In the genomic region with DNA sequence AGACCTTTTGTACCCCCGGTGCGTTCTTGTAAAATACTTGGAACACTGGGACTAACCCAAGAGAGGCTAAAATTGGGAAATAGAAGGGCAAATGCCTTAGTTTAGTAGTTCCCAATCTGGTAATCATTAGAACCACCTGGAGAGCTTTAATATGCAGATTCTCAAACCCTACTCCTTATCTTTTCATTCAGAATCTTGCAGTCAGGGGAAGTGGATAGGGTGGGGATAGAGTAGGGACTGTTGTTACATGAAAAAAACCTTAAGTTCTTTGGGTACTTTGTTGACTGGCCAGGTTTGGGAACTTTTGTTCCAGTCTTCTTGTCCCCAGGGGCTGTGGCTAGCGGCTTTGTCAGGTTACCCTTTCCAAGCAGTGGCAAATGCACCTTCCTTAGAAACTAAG, we compare ENCODE assay signal across 16 cellular contexts. TPM values are rescaled to one million over a fixed set of nuclear protein-coding genes. Genes with fewer than 3 reads are reported as not detected.
DNase-seq lines count a peak whose midpoint lies in the region; ATAC-seq and TF ChIP-seq lines count a peak whose summit lies in the region.
"Had no signal": no experiment of that assay in that cellular context is flagged by ENCODE, and none has a peak within 500 bp of the region (broad histone marks: within the 10 kb centered on the region; RNA-seq: fewer than 3 reads in every experiment).

No MANE protein-coding gene starts in this region.

- H3K9me3 ChIP-seq in SK-N-SH, result no peaks in the 10 kb centered on the region
- H3K9me3 ChIP-seq in iPS-20b (ENCODE audit: insufficient read depth, low read depth, low read length), result no peaks in the 10 kb centered on the region
- no peaks in the 10 kb centered on the region for H3K9me3 ChIP-seq in suprapubic skin
- H3K9me3 ChIP-seq: right lobe of liver had no signal

- no peak for TF ChIP-seq EP300 in SK-N-SH (IDR thresholded peaks at IDR 0.05; ENCODE audit: borderline replicate concordance in 1 of 2, low read depth in 1 of 2, low read length in 1 of 2)
- no peak for TF ChIP-seq EP300 in suprapubic skin (IDR thresholded peaks at IDR 0.05)

- no peaks in the 10 kb centered on the region for H3K27me3 Mint-ChIP-seq in WTC11 (ENCODE audit: low read depth)
- H3K27me3 Mint-ChIP-seq: activated B cell treated with CpG ODN at 0.5 μM for 24 hours; activated T-cell treated with anti-CD3 and anti-CD28 coated beads, Interleukin-2, amount 50 U/mL, for 24 hours; naive thymus-derived CD8-positive, alpha-beta T cell had no signal

- H3K9me2 ChIP-seq in SK-N-SH, result no peaks in the 10 kb centered on the region

- no peak for TF ChIP-seq RAD21 in SK-N-SH (IDR thresholded peaks at IDR 0.05; ENCODE audit: low read length)

- 100% methylated on average over 3 of the region's 3 CpGs for WGBS in SK-N-SH (ENCODE audit: low lambda C conversion rate)
- 51% methylated on average over 3 of the region's 3 CpGs for WGBS in suprapubic skin

- H3K4me1 ChIP-seq in SK-N-SH (ENCODE audit: control insufficient read depth in 1 of 2, insufficient read depth in 2 of 2, low read depth in 1 of 2, low read length in 1 of 2), result peaks cover 14 to 32% of the 10 kb centered on the region in 2 experiments; a peak in 3 of 4 replicates
- peaks cover 30% of the 10 kb centered on the region for H3K4me1 ChIP-seq in iPS-20b (ENCODE audit: insufficient read depth, low read length)
- peaks cover 76% of the 10 kb centered on the region for H3K4me1 ChIP-seq in suprapubic skin

- peaks cover 37% of the 10 kb centered on the region for H3K4me1 Mint-ChIP-seq in WTC11

- no peaks in the 10 kb centered on the region for H3F3A ChIP-seq in SK-N-SH (replicated peaks; ENCODE audit: insufficient read depth)

- ATAC-seq in SK-N-SH treated with all-trans-retinoic acid at 6 μM for 48 hours, result no peak
- peak; percentile 67 for ATAC-seq in WTC11
- ATAC-seq in GM18868 (IDR thresholded peaks at IDR 0.05; ENCODE audit: unreplicated experiment), result no peak
- no peak for ATAC-seq in GM18909 (IDR thresholded peaks at IDR 0.05; ENCODE audit: poor library complexity, unreplicated experiment)
- ATAC-seq: naive thymus-derived CD8-positive, alpha-beta T cell had no signal

- H3K36me3 ChIP-seq in SK-N-SH (replicated peaks in 1 of 2; ENCODE audit: control insufficient read depth in 1 of 2, insufficient read depth in 2 of 2, low read length in 1 of 2) (no peaks in the 10 kb centered on the region), iPS-20b (ENCODE audit: insufficient read depth, low read depth, low read length) (no peaks in the 10 kb centered on the region), suprapubic skin (no peaks in the 10 kb centered on the region)
- H3K36me3 ChIP-seq: right lobe of liver had no signal

- peak overlapping the region; percentile 27 for H3K27ac Mint-ChIP-seq in WTC11
- H3K27ac Mint-ChIP-seq: activated B cell treated with CpG ODN at 0.5 μM for 24 hours had no signal

- no peaks in the 10 kb centered on the region for H3K27me3 ChIP-seq in SK-N-SH (ENCODE audit: insufficient read depth)
- no peaks in the 10 kb centered on the region for H3K27me3 ChIP-seq in iPS-20b (ENCODE audit: insufficient read depth, low read length)
- H3K27me3 ChIP-seq in suprapubic skin, result no peaks in the 10 kb centered on the region
- H3K27me3 ChIP-seq: right lobe of liver had no signal

- H3K36me3 Mint-ChIP-seq in WTC11, result no peaks in the 10 kb centered on the region
- H3K36me3 Mint-ChIP-seq: naive thymus-derived CD8-positive, alpha-beta T cell had no signal

- no peaks in the 10 kb centered on the region for H4K20me1 ChIP-seq in SK-N-SH (ENCODE audit: insufficient read depth)

- DNase-seq in SK-N-SH, result no peak
- no peak for DNase-seq in WTC11 (ENCODE audit: low spot score)
- DNase-seq in suprapubic skin (ENCODE audit: low spot score in 2 of 2), result no peak
- DNase-seq in T1000 (lab: John Stamatoyannopoulos, UW), result no peak
- DNase-seq: activated B cell treated with CpG ODN at 0.5 μM for 24 hours; activated T-cell treated with anti-CD3 and anti-CD28 coated beads, Interleukin-2, amount 50 U/mL, for 24 hours; naive thymus-derived CD8-positive, alpha-beta T cell; NCI-H187 treated with DMSO at 0.1 percent for 48 hours; NCI-H82; right lobe of liver; SHP77 treated with DMSO at 0.1 percent for 48 hours had no signal

- CTCF ChIA-PET in SK-N-SH (lab: Yijun Ruan, JAX) (interaction anchor here (1.0 to 2.9 kb wide), 3 partner anchors 10 to 21 kb away, joined by 3 to 12 read pairs (median 5); a partner anchor contains a TSS), WTC11 (lab: Charles Lee) (interaction anchor here (0.7 to 6.2 kb wide), 2 partner anchors 16 to 114 kb away, joined by 3 to 45 read pairs; a partner anchor contains a TSS)

- H3K4me3 Mint-ChIP-seq in WTC11, result no peak overlapping the region
- H3K4me3 Mint-ChIP-seq: activated B cell treated with CpG ODN at 0.5 μM for 24 hours; activated T-cell treated with anti-CD3 and anti-CD28 coated beads, Interleukin-2, amount 50 U/mL, for 24 hours had no signal

- H2AFZ ChIP-seq in SK-N-SH (ENCODE audit: low read depth), result no peak overlapping the region

- H3K9me3 Mint-ChIP-seq in WTC11, result no peaks in the 10 kb centered on the region
- H3K9me3 Mint-ChIP-seq: activated B cell treated with CpG ODN at 0.5 μM for 24 hours; activated T-cell treated with anti-CD3 and anti-CD28 coated beads, Interleukin-2, amount 50 U/mL, for 24 hours; naive thymus-derived CD8-positive, alpha-beta T cell had no signal

- no peak overlapping the region for H3K9ac ChIP-seq in SK-N-SH
- peak overlapping the region; percentile 38; the same call in 1 of the 2 replicates for H3K9ac ChIP-seq in iPS-20b (ENCODE audit: low read depth, low read length)

- peak overlapping the region; percentile 62 for H3K4me2 ChIP-seq in SK-N-SH

- H3K79me2 ChIP-seq in SK-N-SH (ENCODE audit: insufficient read depth), result peaks cover 55% of the 10 kb centered on the region

- no peak for TF ChIP-seq POLR2A in suprapubic skin (IDR thresholded peaks at IDR 0.05)

- TF ChIP-seq CTCF in SK-N-SH (IDR thresholded peaks at IDR 0.05) (no peak), WTC11 (IDR thresholded peaks at IDR 0.05) (no peak), suprapubic skin (IDR thresholded peaks at IDR 0.05) (no peak)

- POLR2A ChIA-PET in SK-N-SH (lab: Yijun Ruan, JAX), result no interaction called here
- POLR2A ChIA-PET in WTC11 (lab: Charles Lee), result no interaction called here

- no peak overlapping the region for H3K4me3 ChIP-seq in SK-N-SH (ENCODE audit: low read depth in 2 of 2, low read length in 1 of 2)
- no peak overlapping the region for H3K4me3 ChIP-seq in iPS-20b (ENCODE audit: low read length)
- no peak overlapping the region for H3K4me3 ChIP-seq in suprapubic skin
- H3K4me3 ChIP-seq: right lobe of liver had no signal

- peak overlapping the region; percentile 51 to 82; a peak in 3 of 4 replicates for H3K27ac ChIP-seq in SK-N-SH (ENCODE audit: low read depth in 2 of 2, low read length in 1 of 2)
- no peak overlapping the region for H3K27ac ChIP-seq in iPS-20b (ENCODE audit: low read length)
- peak overlapping the region; percentile 25 for H3K27ac ChIP-seq in suprapubic skin
- H3K27ac ChIP-seq: 22Rv1 had no signal

TF ChIP-seq in SK-N-SH, 30 proteins besides CTCF, POLR2A, EP300 and RAD21 (continues in another document):
- no peak for TF ChIP-seq GABPA (IDR thresholded peaks at IDR 0.05; ENCODE audit: low read depth)
- TF ChIP-seq TAF1 (IDR thresholded peaks at IDR 0.05; ENCODE audit: borderline replicate concordance, low read depth, low read length), result no peak
- TF ChIP-seq TCF12 (IDR thresholded peaks at IDR 0.05), result no peak

TF ChIP-seq in SK-N-SH treated with all-trans-retinoic acid at 6 μM for 48 hours, 23 proteins besides CTCF, POLR2A, EP300 and RAD21 (continues in another document):
- TF ChIP-seq ZFP30 (CRISPR knock-in tag; IDR thresholded peaks at IDR 0.05) (no peak), CSDC2 (CRISPR knock-in tag; IDR thresholded peaks at IDR 0.05) (no peak), ARNTL (CRISPR knock-in tag; IDR thresholded peaks at IDR 0.05; ENCODE audit: borderline replicate concordance, low read depth) (no peak), GLIS3 (CRISPR knock-in tag; IDR thresholded peaks at IDR 0.05) (no peak), ZNF70 (CRISPR knock-in tag; IDR thresholded peaks at IDR 0.05) (no peak), BACH2 (CRISPR knock-in tag; IDR thresholded peaks at IDR 0.05; ENCODE audit: borderline replicate concordance) (no peak)

TF ChIP-seq in WTC11, 78 proteins besides CTCF, POLR2A, EP300 and RAD21 (continues in another document):
- TF ChIP-seq SP1 (CRISPR knock-in tag; conservative IDR thresholded peaks at IDR 0.05), result no peak

RNA-seq across cellular contexts. Expression of a gene that starts 15.9 kb away (rescaled TPM):
- 5.2 and 6.7 TPM in 2 replicates for polyA plus RNA-seq in SK-N-SH (2012; rRNA removed)
- 2.0 and 3.1 TPM in 2 replicates for polyA plus RNA-seq in SK-N-SH (2012; cell fraction: cytosol; rRNA removed)
- 28.0 and 28.2 TPM in 2 replicates for polyA plus RNA-seq in SK-N-SH (2012; cell fraction: nucleus; rRNA removed)
- total RNA-seq in WTC11 (2021) (11.0 to 14.5 TPM (median 12.9 TPM) in 3 replicates), suprapubic skin (100 to 1,000 TPM in 1 of 4 donors, 10 to 100 TPM in 3; 69.3 to 157 (median 81.6) TPM)

RNA-seq across cellular contexts. Expression of a gene that starts 37.7 kb away (rescaled TPM):
- polyA plus RNA-seq in SK-N-SH (2012; rRNA removed), result 6.5 and 6.8 TPM in 2 replicates
- 3.5 and 4.6 TPM in 2 replicates for polyA plus RNA-seq in SK-N-SH (2012; cell fraction: cytosol; rRNA removed)
- polyA plus RNA-seq in SK-N-SH (2012; cell fraction: nucleus; rRNA removed), result 12.7 and 12.9 TPM in 2 replicates
- total RNA-seq in WTC11 (2021) (14.8 to 19.9 TPM (median 18.2 TPM) in 3 replicates), suprapubic skin (10 to 100 TPM; 45.4 to 88.3 (median 60.9) TPM)

RNA-seq across cellular contexts. Expression of a gene that starts 48.5 kb away (rescaled TPM):
- 5.3 and 6.1 TPM in 2 replicates for polyA plus RNA-seq in SK-N-SH (2012; rRNA removed)
- 1.1 and 1.2 TPM in 2 replicates for polyA plus RNA-seq in SK-N-SH (2012; cell fraction: cytosol; rRNA removed)
- polyA plus RNA-seq in SK-N-SH (2012; cell fraction: nucleus; rRNA removed), result 38.2 and 48.8 TPM in 2 replicates
- total RNA-seq in WTC11 (2021), result 5.5 to 11.0 TPM (median 7.9 TPM) in 3 replicates
- 100 to 1,000 TPM in 1 of 4 donors, 10 to 100 TPM in 3; 59.7 to 195 (median 73.7) TPM for total RNA-seq in suprapubic skin
